ENCODE assay signal across 1 cellular context in the genomic region with DNA sequence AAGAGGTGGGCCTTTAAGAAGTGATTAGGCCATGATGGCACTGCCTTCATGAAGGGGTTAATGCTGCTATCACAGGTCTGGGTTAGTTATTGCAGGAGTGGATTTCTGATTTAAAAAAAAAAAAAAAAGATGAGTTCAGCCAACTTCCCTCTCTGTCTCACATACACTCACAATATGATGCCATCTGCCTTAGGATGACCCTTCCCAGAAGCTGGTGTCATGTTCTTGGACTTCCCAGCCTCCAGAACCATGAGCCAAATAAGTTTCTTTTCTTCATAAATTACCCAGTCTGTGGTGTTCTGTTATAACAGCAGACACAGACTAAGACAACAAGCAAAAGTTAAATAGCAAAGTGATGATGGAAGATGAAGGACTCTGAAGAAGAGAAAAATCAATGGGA.
TF ChIP-seq lines count a peak whose summit lies in the region.

No MANE protein-coding gene starts in this region.

TF ChIP-seq in H1, 55 proteins besides CTCF, POLR2A, EP300 and RAD21 (continued from another document):
- TF ChIP-seq TBP (IDR thresholded peaks at IDR 0.05; ENCODE audit: low read depth, low read length) = no peak
